28 cellular contexts compared by ENCODE assay signal in genomic region chr15:28876131-28876844, GRCh38. TPM values are rescaled to one million over a fixed set of nuclear protein-coding genes. Genes with fewer than 3 reads are reported as not detected.
DNase-seq lines count a peak whose midpoint lies in the region; ATAC-seq and TF ChIP-seq lines count a peak whose summit lies in the region.
"Had no signal": no experiment of that assay in that cellular context is flagged by ENCODE, and none has a peak within 500 bp of the region (broad histone marks: within the 10 kb centered on the region; RNA-seq: fewer than 3 reads in every experiment).

No MANE protein-coding gene starts in this region.

- no peak overlapping the region for H4K91ac ChIP-seq in mesenchymal stem cell (ENCODE audit: low read length)

- no peak overlapping the region for H2BK12ac ChIP-seq in mesenchymal stem cell (ENCODE audit: low read length in 2 of 2)

- H3K18ac ChIP-seq in mesenchymal stem cell (ENCODE audit: low read depth in 1 of 2, low read length in 2 of 2): no peak overlapping the region

- H3K79me1 ChIP-seq in mesenchymal stem cell (replicated peaks; ENCODE audit: low read length, poor library complexity, severe bottlenecking): no peaks in the 10 kb centered on the region

- CTCF ChIA-PET in activated naive CD4-positive, alpha-beta T cell treated with anti-CD3 and anti-CD28 coated beads for 36 hours (lab: Charles Lee): interaction anchor here (0.6 to 0.7 kb wide), 2 partner anchors 7 to 1090 kb away, joined by 3 read pairs; no protein-coding TSS in a partner anchor

- H3K14ac ChIP-seq in mesenchymal stem cell (ENCODE audit: low read length in 2 of 2): no peak overlapping the region

- no peak overlapping the region for H2BK15ac ChIP-seq in mesenchymal stem cell (ENCODE audit: low read depth, poor library complexity, severe bottlenecking)

- H3K4me1 ChIP-seq in endodermal cell (ENCODE audit: control insufficient read depth, insufficient read depth, low read length) (peaks cover 13% of the 10 kb centered on the region), upper lobe of left lung (no peaks in the 10 kb centered on the region), mesenchymal stem cell (ENCODE audit: control insufficient read depth, insufficient read depth, low read depth, low read length) (peaks cover 1% of the 10 kb centered on the region)
- H3K4me1 ChIP-seq: adrenal gland, upper lobe of right lung had no signal

- intact Hi-C loops in activated naive CD4-positive, alpha-beta T cell treated with anti-CD3 and anti-CD28 coated beads for 36 hours (cut with micrococcal nuclease): no loop called here

- no peak overlapping the region for H3K9ac ChIP-seq in endodermal cell (ENCODE audit: extremely low read depth, low read length, poor library complexity, severe bottlenecking)
- H3K9ac ChIP-seq in mesenchymal stem cell (ENCODE audit: low read length): no peak overlapping the region

- no peak for TF ChIP-seq POLR2A in upper lobe of left lung (IDR thresholded peaks at IDR 0.05)

- no peak overlapping the region for H2AFZ ChIP-seq in mesenchymal stem cell (ENCODE audit: low read depth, low read length)

- peak overlapping the region; percentile 71 for H3K4me3 Mint-ChIP-seq in activated naive CD4-positive, alpha-beta T cell treated with anti-CD3 and anti-CD28 coated beads, Interleukin-2, amount 50 U/mL, for 24 hours
- no peak overlapping the region for H3K4me3 Mint-ChIP-seq in activated naive CD4-positive, alpha-beta T cell treated with anti-CD3 and anti-CD28 coated beads for 36 hours
- no peak overlapping the region for H3K4me3 Mint-ChIP-seq in endodermal cell
- H3K4me3 Mint-ChIP-seq: activated CD4-positive, alpha-beta T cell treated with anti-CD3 and anti-CD28 coated beads for 36 hours; HFFc6; IgD-negative memory B cell; mesothelial cell of epicardium had no signal

- H3K36me3 ChIP-seq in endodermal cell (ENCODE audit: control insufficient read depth, insufficient read depth, low read length): no peaks in the 10 kb centered on the region
- H3K36me3 ChIP-seq in upper lobe of left lung: no peaks in the 10 kb centered on the region
- no peaks in the 10 kb centered on the region for H3K36me3 ChIP-seq in mesenchymal stem cell (ENCODE audit: control insufficient read depth in 1 of 2, insufficient read depth in 2 of 2, low read depth in 1 of 2, low read length in 2 of 2)
- H3K36me3 ChIP-seq: adrenal gland, MG63, upper lobe of right lung had no signal

- H3K4me3 ChIP-seq in endodermal cell (ENCODE audit: low read length) (peak overlapping the region; percentile 14), upper lobe of left lung (no peak overlapping the region), mesenchymal stem cell (ENCODE audit: insufficient read depth in 1 of 2, low read depth in 1 of 2, low read length in 2 of 2) (no peak overlapping the region)
- H3K4me3 ChIP-seq: adrenal gland, MG63, smooth muscle cell, upper lobe of right lung had no signal

- no peaks in the 10 kb centered on the region for H3K36me3 Mint-ChIP-seq in activated naive CD4-positive, alpha-beta T cell treated with anti-CD3 and anti-CD28 coated beads, Interleukin-2, amount 50 U/mL, for 24 hours
- H3K36me3 Mint-ChIP-seq in activated naive CD4-positive, alpha-beta T cell treated with anti-CD3 and anti-CD28 coated beads for 36 hours (ENCODE audit: low read depth): no peaks in the 10 kb centered on the region
- no peaks in the 10 kb centered on the region for H3K36me3 Mint-ChIP-seq in endodermal cell (ENCODE audit: low read depth)
- H3K36me3 Mint-ChIP-seq: IgD-negative memory B cell, mesothelial cell of epicardium had no signal

- no peak overlapping the region for H2BK120ac ChIP-seq in mesenchymal stem cell (ENCODE audit: low read depth, low read length)

- no peaks in the 10 kb centered on the region for H3K27me3 ChIP-seq in endodermal cell (ENCODE audit: control insufficient read depth, insufficient read depth, low read length, poor library complexity, severe bottlenecking)
- no peaks in the 10 kb centered on the region for H3K27me3 ChIP-seq in upper lobe of left lung
- H3K27me3 ChIP-seq in mesenchymal stem cell (ENCODE audit: control insufficient read depth in 1 of 2, insufficient read depth in 1 of 2, low read length in 2 of 2): peaks cover 0 to 18% of the 10 kb centered on the region in 2 experiments
- H3K27me3 ChIP-seq: adrenal gland, MG63, upper lobe of right lung had no signal

- H3K4me1 Mint-ChIP-seq in activated naive CD4-positive, alpha-beta T cell treated with anti-CD3 and anti-CD28 coated beads, Interleukin-2, amount 50 U/mL, for 24 hours: peaks cover 15% of the 10 kb centered on the region
- H3K4me1 Mint-ChIP-seq in activated naive CD4-positive, alpha-beta T cell treated with anti-CD3 and anti-CD28 coated beads for 36 hours (ENCODE audit: low read depth): peaks cover 17% of the 10 kb centered on the region
- H3K4me1 Mint-ChIP-seq in endodermal cell: peaks cover 13% of the 10 kb centered on the region
- H3K4me1 Mint-ChIP-seq: mesothelial cell of epicardium had no signal

- H2BK5ac ChIP-seq in mesenchymal stem cell (ENCODE audit: low read depth, low read length, poor library complexity, severe bottlenecking): no peak overlapping the region

- no peak overlapping the region for H2AK5ac ChIP-seq in mesenchymal stem cell (ENCODE audit: low read length, severe bottlenecking)

- no peak for TF ChIP-seq CTCF in endodermal cell (conservative IDR thresholded peaks at IDR 0.05)
- no peak for TF ChIP-seq CTCF in upper lobe of left lung (IDR thresholded peaks at IDR 0.05)

- H3K27ac Mint-ChIP-seq in activated naive CD4-positive, alpha-beta T cell treated with anti-CD3 and anti-CD28 coated beads, Interleukin-2, amount 50 U/mL, for 24 hours: no peak overlapping the region
- H3K27ac Mint-ChIP-seq in activated naive CD4-positive, alpha-beta T cell treated with anti-CD3 and anti-CD28 coated beads for 36 hours: no peak overlapping the region
- H3K27ac Mint-ChIP-seq in endodermal cell: no peak overlapping the region
- H3K27ac Mint-ChIP-seq: activated CD4-positive, alpha-beta T cell treated with anti-CD3 and anti-CD28 coated beads for 36 hours; activated T-helper 2 cell treated with anti-CD3 and anti-CD28 coated beads, Interferon-gamma antibody, Interleukin-2, Interleukin-4, amounts not matched to agents 10 μg/mL and 5 μg/mL and 100 μg/mL, durations not matched to agents 14 hours and 24 hours and 36 hours; HFFc6; IgD-negative memory B cell; mesothelial cell of epicardium had no signal

- H3K23ac ChIP-seq in mesenchymal stem cell (ENCODE audit: low read length in 2 of 2): no peak overlapping the region

- H3K4ac ChIP-seq in mesenchymal stem cell (ENCODE audit: low read depth in 1 of 2, low read length in 2 of 2): no peak overlapping the region

- no peak for ATAC-seq in upper lobe of left lung (ENCODE audit: low FRiP score in 2 of 2)
- no peak for ATAC-seq in HG03159 (IDR thresholded peaks at IDR 0.05; ENCODE audit: unreplicated experiment)
- ATAC-seq: activated CD4-positive, alpha-beta T cell treated with anti-CD3 and anti-CD28 coated beads for 36 hours; left colon; upper lobe of right lung had no signal

- no peak overlapping the region for H3K4me2 ChIP-seq in mesenchymal stem cell (ENCODE audit: low read length, poor library complexity, severe bottlenecking)
- H3K4me2 ChIP-seq: smooth muscle cell had no signal

- no peak overlapping the region for H4K8ac ChIP-seq in mesenchymal stem cell (ENCODE audit: low read length)

- peak overlapping the region; percentile 73 for H3K27ac ChIP-seq in endodermal cell (ENCODE audit: low read depth, low read length)
- H3K27ac ChIP-seq in upper lobe of left lung: no peak overlapping the region
- H3K27ac ChIP-seq in mesenchymal stem cell (ENCODE audit: low read length, poor library complexity, severe bottlenecking): no peak overlapping the region
- H3K27ac ChIP-seq: adrenal gland, upper lobe of right lung had no signal

- no peaks in the 10 kb centered on the region for H3K9me3 Mint-ChIP-seq in activated naive CD4-positive, alpha-beta T cell treated with anti-CD3 and anti-CD28 coated beads, Interleukin-2, amount 50 U/mL, for 24 hours
- H3K9me3 Mint-ChIP-seq in activated naive CD4-positive, alpha-beta T cell treated with anti-CD3 and anti-CD28 coated beads for 36 hours: no peaks in the 10 kb centered on the region
- H3K9me3 Mint-ChIP-seq in endodermal cell: peaks cover 3% of the 10 kb centered on the region
- H3K9me3 Mint-ChIP-seq: activated T-helper 2 cell treated with anti-CD3 and anti-CD28 coated beads, Interferon-gamma antibody, Interleukin-2, Interleukin-4, amounts not matched to agents 10 μg/mL and 5 μg/mL and 100 μg/mL, durations not matched to agents 14 hours and 24 hours and 36 hours had no signal

- peaks cover 8% of the 10 kb centered on the region for H3K9me3 ChIP-seq in endodermal cell (ENCODE audit: control insufficient read depth, low read length)
- no peaks in the 10 kb centered on the region for H3K9me3 ChIP-seq in upper lobe of left lung
- peaks cover 7% of the 10 kb centered on the region for H3K9me3 ChIP-seq in mesenchymal stem cell (ENCODE audit: control insufficient read depth, low read length)
- H3K9me3 ChIP-seq: adrenal gland, MG63, upper lobe of right lung had no signal

- no peak for DNase-seq in activated naive CD4-positive, alpha-beta T cell treated with anti-CD3 and anti-CD28 coated beads for 36 hours
- DNase-seq in endodermal cell: peak; percentile 85
- peak; percentile 70 for DNase-seq in medulla oblongata (ENCODE audit: extremely low spot score)
- peak; percentile 12 to 34 for DNase-seq in upper lobe of left lung
- no peak for DNase-seq in kidney tubule cell (ENCODE audit: low spot score)
- DNase-seq in mesenchymal stem cell: no peak
- DNase-seq: activated CD4-positive, alpha-beta T cell treated with anti-CD3 and anti-CD28 coated beads for 36 hours; adrenal gland; Calu3; cortex of kidney; HFFc6; left colon; MG63; NCI-H1417 treated with DMSO at 0.1 percent for 48 hours; NCI-H526; stimulated activated CD4-positive, alpha-beta T cell treated with anti-CD3 and anti-CD28 coated beads, Interleukin-4, amount 100 ng/mL, for 1 hour; SW 1271; upper lobe of right lung had no signal

- 3 to 21% methylated on average over 8 to 14 of the region's 14 CpGs for WGBS in endodermal cell (ENCODE audit: insufficient coverage in 1 of 2, insufficient read length in 1 of 2), 2 experiments
- WGBS in upper lobe of left lung, 2 donors: 65 to 77% methylated on average over 10 to 14 of the region's 14 CpGs
- WGBS in mesenchymal stem cell: 69% methylated on average over 14 of the region's 14 CpGs

- H3K27me3 Mint-ChIP-seq in activated naive CD4-positive, alpha-beta T cell treated with anti-CD3 and anti-CD28 coated beads, Interleukin-2, amount 50 U/mL, for 24 hours: no peaks in the 10 kb centered on the region
- no peaks in the 10 kb centered on the region for H3K27me3 Mint-ChIP-seq in activated naive CD4-positive, alpha-beta T cell treated with anti-CD3 and anti-CD28 coated beads for 36 hours (ENCODE audit: low read depth)
- H3K27me3 Mint-ChIP-seq in endodermal cell (ENCODE audit: insufficient read depth): peaks cover 15% of the 10 kb centered on the region
- H3K27me3 Mint-ChIP-seq: activated CD4-positive, alpha-beta T cell treated with anti-CD3 and anti-CD28 coated beads for 36 hours had no signal

- no peak for TF ChIP-seq EP300 in upper lobe of left lung (IDR thresholded peaks at IDR 0.05)

RNA-seq across cellular contexts. Expression of gene APBA2, which starts 9.5 kb away (rescaled TPM):
- total RNA-seq in activated naive CD4-positive, alpha-beta T cell treated with anti-CD3 and anti-CD28 coated beads for 36 hours: 10 to 100 TPM; 16.2 to 18.3 TPM
- total RNA-seq in endodermal cell: 10 to 100 TPM; 27.1 to 27.3 TPM
- polyA plus RNA-seq in endodermal cell (2013, experiment 1 of 2): 45.7 TPM
- 40.9 TPM for polyA plus RNA-seq in endodermal cell (2013, experiment 2 of 2)
- total RNA-seq in upper lobe of left lung: 1 to 10 TPM; 3.2 to 7.9 (median 6.0) TPM
- 22.0 TPM for polyA plus RNA-seq in mesenchymal stem cell (2013, experiment 1 of 2)
- 21.3 TPM for polyA plus RNA-seq in mesenchymal stem cell (2013, experiment 2 of 2)
- total RNA-seq: Calu3 had no signal

RNA-seq across cellular contexts. Expression of gene GOLGA6L7, which starts 27.8 kb away (rescaled TPM):
- total RNA-seq in activated naive CD4-positive, alpha-beta T cell treated with anti-CD3 and anti-CD28 coated beads for 36 hours: not detected
- total RNA-seq in endodermal cell: under 1 TPM in 1 of 2 donors, not detected in 1; 0.15 TPM
- polyA plus RNA-seq in endodermal cell (2013, experiment 1 of 2): not detected
- not detected for polyA plus RNA-seq in endodermal cell (2013, experiment 2 of 2)
- total RNA-seq in upper lobe of left lung: not detected
- polyA plus RNA-seq in mesenchymal stem cell (2013, experiment 1 of 2): not detected
- polyA plus RNA-seq in mesenchymal stem cell (2013, experiment 2 of 2): not detected
- total RNA-seq: A172; activated CD4-positive, alpha-beta T cell treated with anti-CD3 and anti-CD28 coated beads for 36 hours; activated T-helper 2 cell treated with anti-CD3 and anti-CD28 coated beads, Interferon-gamma antibody, Interleukin-2, Interleukin-4, amounts not matched to agents 10 μg/mL and 5 μg/mL and 100 μg/mL, durations not matched to agents 14 hours and 24 hours and 36 hours; adrenal gland; bronchial epithelial cell; Calu3; Daoy; HFFc6; left colon; mesothelial cell of epicardium; smooth muscle cell; upper lobe of right lung had no signal
- polyA plus RNA-seq: adrenal gland, BJ, IgD-negative memory B cell, smooth muscle cell had no signal

Comparison
In these comparisons a context has a peak if more than half of its experiments do, and no peak if none do; other contexts are left out.
1. DNase-seq: peak in endodermal cell (single experiment), medulla oblongata (single experiment) and upper lobe of left lung (2 of 2); none in activated naive CD4-positive, alpha-beta T cell treated with anti-CD3 and anti-CD28 coated beads for 36 hours (single experiment), kidney tubule cell (single experiment) and mesenchymal stem cell (single experiment).